ENCODE assay signal across 19 cellular contexts in genomic region chr6:19796452-19796851, GRCh38. TPM values are rescaled to one million over a fixed set of nuclear protein-coding genes. Genes with fewer than 3 reads are reported as not detected.
DNase-seq lines count a peak whose midpoint lies in the region; ATAC-seq and TF ChIP-seq lines count a peak whose summit lies in the region.
"Had no signal": no experiment of that assay in that cellular context is flagged by ENCODE, and none has a peak within 500 bp of the region (broad histone marks: within the 10 kb centered on the region; RNA-seq: fewer than 3 reads in every experiment).

No MANE protein-coding gene starts in this region.

- CTCF ChIA-PET in IMR-90 (lab: Yijun Ruan, JAX) = no interaction called here

- H3K56ac ChIP-seq in IMR-90 (ENCODE audit: extremely low read depth, insufficient read depth, low read length) = no peak overlapping the region

- H3K9me1 ChIP-seq in IMR-90 (ENCODE audit: insufficient read depth, low read length) = no peaks in the 10 kb centered on the region

- no peak overlapping the region for H4K5ac ChIP-seq in IMR-90 (ENCODE audit: low read depth, low read length)

- no TSS peak for BruUV-seq in IMR-90 (replicated peaks; lab: Mats Ljungman, UMichigan)

- H2BK5ac ChIP-seq in IMR-90 (ENCODE audit: low read depth, low read length, poor library complexity, severe bottlenecking) = no peak overlapping the region

- H3K79me1 ChIP-seq in IMR-90 (ENCODE audit: low read depth in 1 of 2, low read length in 2 of 2) = no peaks in the 10 kb centered on the region

- no peaks in the 10 kb centered on the region for H3K36me3 ChIP-seq in IMR-90 (ENCODE audit: control insufficient read depth, insufficient read depth, low read length)
- no peaks in the 10 kb centered on the region for H3K36me3 ChIP-seq in mucosa of descending colon (ENCODE audit: low read depth)
- H3K36me3 ChIP-seq: BE2C, BLaER1 had no signal

- H3K4me1 ChIP-seq in IMR-90 (ENCODE audit: control insufficient read depth, insufficient read depth, low read length) (peaks cover 2% of the 10 kb centered on the region), mucosa of descending colon (ENCODE audit: low read depth) (no peaks in the 10 kb centered on the region)
- H3K4me1 ChIP-seq: BE2C, BLaER1, Caco-2 had no signal

- no peak for DNase-seq in IMR-90
- DNase-seq in LoVo (ENCODE audit: low spot score) = peak; percentile 2
- DNase-seq in mucosa of descending colon = no peak
- no peak for DNase-seq in GDM1 (lab: John Stamatoyannopoulos, UW)
- DNase-seq in HK-2 (ENCODE audit: unreplicated experiment) = no peak
- no peak for DNase-seq in DMS53 treated with DMSO at 0.1 percent for 48 hours (lab: John Stamatoyannopoulos, UW; ENCODE audit: unreplicated experiment)
- DNase-seq: 8988T; ACHN; BE2C; C1 segment of cervical spinal cord; Caco-2; Calu3; CD4-positive, alpha-beta T cell; CD8-positive, alpha-beta T cell; DMS79; DND-41; EL; GF-D8 had no signal

- no peak overlapping the region for H3K4me2 ChIP-seq in IMR-90 (ENCODE audit: low read depth, low read length)
- H3K4me2 ChIP-seq: BLaER1 had no signal

- no peak overlapping the region for H3K9ac ChIP-seq in IMR-90 (ENCODE audit: low read depth, low read length)
- H3K9ac ChIP-seq: BLaER1 had no signal

- no peak overlapping the region for H3K18ac ChIP-seq in IMR-90 (ENCODE audit: low read depth, low read length)

- peak overlapping the region; percentile 48; the same call in 1 of the 2 replicates for H2BK120ac ChIP-seq in IMR-90 (ENCODE audit: low read depth, low read length)

- H3K14ac ChIP-seq in IMR-90 (replicated peaks; ENCODE audit: low read depth, low read length) = no peak overlapping the region

- no peak overlapping the region for H4K8ac ChIP-seq in IMR-90 (ENCODE audit: low read depth in 2 of 2, low read length in 2 of 2)

- no peak overlapping the region for H3K27ac ChIP-seq in IMR-90 (ENCODE audit: insufficient read depth, low read length)
- H3K27ac ChIP-seq: BLaER1 had no signal

- no peak overlapping the region for H4K91ac ChIP-seq in IMR-90 (ENCODE audit: insufficient read depth, low read depth, low read length)

- peak overlapping the region; percentile 67; the same call in 1 of the 2 replicates for H2AK5ac ChIP-seq in IMR-90 (ENCODE audit: low read depth, low read length)

- in situ Hi-C loops in IMR-90 (cut with MboI; ENCODE audit: low sequenced_read_pairs) = no loop called here

- H2AK9ac ChIP-seq in IMR-90 (replicated peaks; ENCODE audit: low read depth, low read length, poor library complexity) = no peak overlapping the region

- TF ChIP-seq RAD21 in IMR-90 (IDR thresholded peaks at IDR 0.05; ENCODE audit: low read length) = no peak

- TF ChIP-seq POLR2A in IMR-90 (IDR thresholded peaks at IDR 0.05; ENCODE audit: low read depth, low read length) = no peak

- no peak overlapping the region for H2AFZ ChIP-seq in IMR-90 (replicated peaks; ENCODE audit: low read length, poor library complexity)

- POLR2A ChIA-PET in IMR-90 (lab: Charles Lee; ENCODE audit: unreplicated experiment) = no interaction called here

- H2BK15ac ChIP-seq in IMR-90 (ENCODE audit: low read depth, low read length) = peak overlapping the region; percentile 80; the same call in 1 of the 3 replicates

- WGBS in IMR-90 (ENCODE audit: extremely low coverage in 2 of 2, insufficient read length in 1 of 2), 2 experiments = no CpG with 5 or more reads among the region's 2 CpGs

- peak overlapping the region; percentile 35; the same call in 1 of the 2 replicates for H3K4ac ChIP-seq in IMR-90 (ENCODE audit: low read depth, low read length)

- H3K4me3 ChIP-seq in IMR-90 (ENCODE audit: insufficient read depth, low read depth, low read length) (no peak overlapping the region), mucosa of descending colon (no peak overlapping the region)
- H3K4me3 ChIP-seq: BLaER1 had no signal

- peak overlapping the region; percentile 53; the same call in 1 of the 2 replicates for H2BK20ac ChIP-seq in IMR-90 (ENCODE audit: low read depth, low read length)

- H3K27me3 ChIP-seq in IMR-90 (ENCODE audit: control insufficient read depth, insufficient read depth, low read length) = no peaks in the 10 kb centered on the region
- H3K27me3 ChIP-seq: BLaER1 had no signal

- dilution Hi-C loops in IMR-90 (cut with HindIII; ENCODE audit: low sequenced_read_pairs, unreplicated experiment) = no loop called here

- peaks cover 3% of the 10 kb centered on the region for H3K9me3 ChIP-seq in IMR-90 (ENCODE audit: control insufficient read depth, insufficient read depth, low read length)
- H3K9me3 ChIP-seq in mucosa of descending colon = peaks cover 4% of the 10 kb centered on the region
- H3K9me3 ChIP-seq: BE2C, Caco-2 had no signal

- 0 out of 2 replicates have a peak overlapping the region, but pooled peaks have one; percentile 38 for H3K23ac ChIP-seq in IMR-90 (ENCODE audit: low read depth, low read length)

- intact Hi-C loops in IMR-90 (cut with micrococcal nuclease) = no loop called here
- intact Hi-C loops in mucosa of descending colon (cut with DNase I, micrococcal nuclease) = no loop called here

- TF ChIP-seq CTCF in IMR-90 (conservative IDR thresholded peaks at IDR 0.05; ENCODE audit: low read depth, low read length) = no peak
- no peak for TF ChIP-seq CTCF in mucosa of descending colon (IDR thresholded peaks at IDR 0.05)

- no peak for ATAC-seq in IMR-90 (ENCODE audit: low read depth)
- peak; percentile 25 for ATAC-seq in mucosa of descending colon
- ATAC-seq: CD8-positive, alpha-beta T cell had no signal

- no peaks in the 10 kb centered on the region for H4K20me1 ChIP-seq in IMR-90 (ENCODE audit: insufficient read depth, low read length)
- H4K20me1 ChIP-seq: BLaER1 had no signal

TF ChIP-seq in IMR-90, 13 proteins besides CTCF, POLR2A, EP300 and RAD21:
- TF ChIP-seq MXI1 (IDR thresholded peaks at IDR 0.05; ENCODE audit: borderline replicate concordance, low read depth, low read length) = no peak
- no peak for TF ChIP-seq SMC3 (IDR thresholded peaks at IDR 0.05; ENCODE audit: low read depth, low read length)
- TF ChIP-seq FOS (IDR thresholded peaks at IDR 0.05; ENCODE audit: low read depth, low read length) = no peak
- no peak for TF ChIP-seq NFE2L2 (IDR thresholded peaks at IDR 0.05; ENCODE audit: low read depth, low read length)
- no peak for TF ChIP-seq BHLHE40 (IDR thresholded peaks at IDR 0.05; ENCODE audit: low read depth, low read length)
- TF ChIP-seq RFX5 (IDR thresholded peaks at IDR 0.05; ENCODE audit: low read depth, low read length) = no peak
- TF ChIP-seq, protein P1, sequence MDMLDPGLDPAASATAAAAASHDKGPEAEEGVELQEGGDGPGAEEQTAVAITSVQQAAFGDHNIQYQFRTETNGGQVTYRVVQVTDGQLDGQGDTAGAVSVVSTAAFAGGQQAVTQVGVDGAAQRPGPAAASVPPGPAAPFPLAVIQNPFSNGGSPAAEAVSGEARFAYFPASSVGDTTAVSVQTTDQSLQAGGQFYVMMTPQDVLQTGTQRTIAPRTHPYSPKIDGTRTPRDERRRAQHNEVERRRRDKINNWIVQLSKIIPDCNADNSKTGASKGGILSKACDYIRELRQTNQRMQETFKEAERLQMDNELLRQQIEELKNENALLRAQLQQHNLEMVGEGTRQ (IDR thresholded peaks at IDR 0.05; ENCODE audit: low read depth, low read length) = no peak
- TF ChIP-seq ELK1 (IDR thresholded peaks at IDR 0.05; ENCODE audit: borderline replicate concordance, low read depth, low read length) = no peak
- TF ChIP-seq CHD1 (IDR thresholded peaks at IDR 0.05; ENCODE audit: low read depth, low read length) = no peak

RNA-seq across cellular contexts. Expression of gene ID4, which starts 40.7 kb away (rescaled TPM):
- total RNA-seq in IMR-90 (2012; rRNA removed) (3.0 and 11.1 TPM in 2 replicates), mucosa of descending colon (1 to 10 TPM; 3.0 to 7.4 (median 4.7) TPM)
- 3.6 and 7.3 TPM in 2 replicates for polyA plus RNA-seq in IMR-90 (2012; rRNA removed)
- 4.3 and 6.7 TPM in 2 replicates for polyA plus RNA-seq in IMR-90 (2012; cell fraction: cytosol; rRNA removed)
- polyA plus RNA-seq in IMR-90 (2012; cell fraction: nucleus; rRNA removed; ENCODE audit: low replicate concordance) = 32.9 and 35.8 TPM in 2 replicates
- total RNA-seq: Caco-2; CD4-positive, alpha-beta T cell; CD8-positive, alpha-beta T cell had no signal
